In genomic region chr7:92483624-92484023, GRCh38 we compare ENCODE assay signal across 14 cellular contexts. TPM values are rescaled to one million over a fixed set of nuclear protein-coding genes. Genes with fewer than 3 reads are reported as not detected.
DNase-seq lines count a peak whose midpoint lies in the region; TF ChIP-seq lines count a peak whose summit lies in the region.
"Not testable (repeated sequence)": the region's sequence is repeated elsewhere in the genome, so short reads cannot be mapped to it uniquely, and the experiment has no call there.
"Had no signal": no experiment of that assay in that cellular context is flagged by ENCODE, and none has a peak within 500 bp of the region (broad histone marks: within the 10 kb centered on the region; RNA-seq: fewer than 3 reads in every experiment).

No MANE protein-coding gene starts in this region.

- not testable (repeated sequence) for H3K27ac Mint-ChIP-seq in endodermal cell

- not testable (repeated sequence) for TF ChIP-seq CTCF in WERI-Rb-1 (IDR thresholded peaks at IDR 0.05; ENCODE audit: low read depth, low read length); endodermal cell (conservative IDR thresholded peaks at IDR 0.05)

- not testable (repeated sequence) for H3K4me1 Mint-ChIP-seq in endodermal cell

- not testable (repeated sequence) for H3K27me3 ChIP-seq in SJCRH30; WERI-Rb-1 (ENCODE audit: insufficient read depth, low read depth, severe bottlenecking); endodermal cell (ENCODE audit: control insufficient read depth, insufficient read depth, low read length, poor library complexity, severe bottlenecking)

- WGBS in endodermal cell (ENCODE audit: insufficient coverage in 1 of 2, insufficient read length in 1 of 2), 2 experiments: 52% methylated on average over 5 of the region's 6 CpGs; no CpG with 5 or more reads in 1 of the 2 experiments

- H3K4me1 ChIP-seq in SJCRH30: peaks cover 22% of the 10 kb centered on the region
- not testable (repeated sequence) for H3K4me1 ChIP-seq in endodermal cell (ENCODE audit: control insufficient read depth, insufficient read depth, low read length)

- H3K36me3 ChIP-seq in SJCRH30: peaks cover 38% of the 10 kb centered on the region
- H3K36me3 ChIP-seq in WERI-Rb-1: peaks cover 32% of the 10 kb centered on the region
- H3K36me3 ChIP-seq in endodermal cell (ENCODE audit: control insufficient read depth, insufficient read depth, low read length): peaks cover 34% of the 10 kb centered on the region

- H3K27me3 Mint-ChIP-seq in endodermal cell (ENCODE audit: insufficient read depth): not testable (repeated sequence)

- not testable (repeated sequence) for H3K4me3 Mint-ChIP-seq in endodermal cell

- H3K9me3 Mint-ChIP-seq in endodermal cell: not testable (repeated sequence)

- not testable (repeated sequence) for H3K4me3 ChIP-seq in SJCRH30; WERI-Rb-1 (ENCODE audit: low read depth, low read length)
- H3K4me3 ChIP-seq in endodermal cell (ENCODE audit: low read length): peak overlapping the region; percentile 66

- DNase-seq in NCI-H524 treated with DMSO at 0.1 percent for 48 hours (lab: John Stamatoyannopoulos, UW): peak; percentile 34
- DNase-seq in NCI-H82 treated with DMSO at 0.1 percent for 48 hours (lab: John Stamatoyannopoulos, UW; ENCODE audit: unreplicated experiment): peak; percentile 90
- DNase-seq in SJCRH30, endodermal cell: not testable (repeated sequence)
- peak; percentile 80 for DNase-seq in WERI-Rb-1

- not testable (repeated sequence) for H3K36me3 Mint-ChIP-seq in endodermal cell (ENCODE audit: low read depth)

- H3K9me3 ChIP-seq in SJCRH30 (replicated peaks); WERI-Rb-1 (ENCODE audit: severe bottlenecking); endodermal cell (ENCODE audit: control insufficient read depth, low read length): not testable (repeated sequence)

- not testable (repeated sequence) for H3K9ac ChIP-seq in endodermal cell (ENCODE audit: extremely low read depth, low read length, poor library complexity, severe bottlenecking)

- peak overlapping the region; percentile 68 for H3K27ac ChIP-seq in SJCRH30
- H3K27ac ChIP-seq in WERI-Rb-1: peak overlapping the region; percentile 75
- not testable (repeated sequence) for H3K27ac ChIP-seq in endodermal cell (ENCODE audit: low read depth, low read length)

RNA-seq across cellular contexts. Expression of gene ERVW-1, which starts 5.9 kb away (rescaled TPM):
- total RNA-seq in SJCRH30 (2014; rRNA removed; shearing (Covaris generic)): 66.6 and 78.1 TPM in 2 replicates
- total RNA-seq in endodermal cell: 1 to 10 TPM; 1.6 to 2.2 TPM
- polyA plus RNA-seq in endodermal cell (2013, experiment 1 of 2): 0.43 TPM
- not detected for polyA plus RNA-seq in endodermal cell (2013, experiment 2 of 2)
- total RNA-seq: A673; CD4-positive, CD25-positive, alpha-beta regulatory T cell; CD8-positive, alpha-beta memory T cell; Daoy; G401; GM12878 had no signal
- polyA plus RNA-seq: AG04450; CD14-positive monocyte; CD4-positive, alpha-beta memory T cell; CD4-positive, CD25-positive, alpha-beta regulatory T cell; CD8-positive, alpha-beta memory T cell had no signal

RNA-seq across cellular contexts. Expression of gene GATAD1, which starts 36.3 kb away (rescaled TPM):
- total RNA-seq in SJCRH30 (2014; rRNA removed; shearing (Covaris generic)): 48.6 and 57.1 TPM in 2 replicates
- total RNA-seq in endodermal cell: 10 to 100 TPM; 47.8 to 69.8 TPM
- polyA plus RNA-seq in endodermal cell (2013, experiment 1 of 2): 48.9 TPM
- polyA plus RNA-seq in endodermal cell (2013, experiment 2 of 2): 43.8 TPM

RNA-seq across cellular contexts. Expression of gene PEX1, which starts 44.7 kb away (rescaled TPM):
- total RNA-seq in SJCRH30 (2014; rRNA removed; shearing (Covaris generic)): 66.8 and 88.4 TPM in 2 replicates
- 10 to 100 TPM; 26.1 to 34.0 TPM for total RNA-seq in endodermal cell
- polyA plus RNA-seq in endodermal cell (2013, experiment 1 of 2): 26.7 TPM
- polyA plus RNA-seq in endodermal cell (2013, experiment 2 of 2): 25.0 TPM

RNA-seq across cellular contexts. Expression of gene RBM48, which starts 45.0 kb away (rescaled TPM):
- total RNA-seq in SJCRH30 (2014; rRNA removed; shearing (Covaris generic)): 23.8 and 25.2 TPM in 2 replicates
- total RNA-seq in endodermal cell: 10 to 100 TPM; 11.4 to 11.9 TPM
- 14.5 TPM for polyA plus RNA-seq in endodermal cell (2013, experiment 1 of 2)
- polyA plus RNA-seq in endodermal cell (2013, experiment 2 of 2): 14.6 TPM

Comparison
In these comparisons a context has a peak if more than half of its experiments do, and no peak if none do; other contexts are left out.
1. RNA of gene ERVW-1, which starts 5.9 kb away (total RNA-seq): 66.6 to 78.1 TPM in SJCRH30; 1.6 to 2.2 TPM in endodermal cell; every median in the first group is over 10 times any median in the second.